In the genomic region with DNA sequence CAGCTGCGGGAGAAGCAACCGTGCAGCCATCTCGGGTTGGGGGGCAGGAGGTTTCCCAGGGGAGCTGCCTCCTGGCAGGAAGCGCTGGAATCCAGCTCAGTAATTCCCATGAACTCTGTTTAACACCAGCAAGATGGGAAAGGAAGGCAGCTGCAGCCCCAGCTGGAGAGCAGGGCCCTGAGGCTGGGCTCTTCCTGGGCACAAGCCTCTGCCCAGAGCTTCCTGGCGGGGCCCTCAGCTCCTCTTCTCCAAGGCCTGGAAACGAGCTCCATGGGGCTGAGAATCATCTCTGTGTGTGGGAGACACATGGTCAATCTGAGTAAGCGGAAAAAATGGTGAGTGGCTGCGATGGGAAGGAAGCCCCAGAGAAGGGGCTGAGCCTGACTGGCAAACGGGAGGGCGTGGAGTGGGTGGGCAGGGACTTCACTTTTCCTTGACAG, we compare ENCODE assay signal across 1 cellular context.
TF ChIP-seq lines count a peak whose summit lies in the region.

No MANE protein-coding gene starts in this region.

TF ChIP-seq in HEK293, 187 proteins besides CTCF, POLR2A, EP300 and RAD21 (continued from another document):
- TF ChIP-seq GLI2 (tag by site-specific recombination; IDR thresholded peaks at IDR 0.05; ENCODE audit: borderline replicate concordance, low read depth): no peak
- TF ChIP-seq TCF7L2 (IDR thresholded peaks at IDR 0.05; ENCODE audit: borderline replicate concordance, low read depth, low read length): no peak
- TF ChIP-seq ZNF2 (tag by site-specific recombination; IDR thresholded peaks at IDR 0.05): no peak
- TF ChIP-seq RBAK (tag by site-specific recombination; IDR thresholded peaks at IDR 0.05): no peak
- no peak for TF ChIP-seq ZNF645 (tag by site-specific recombination; IDR thresholded peaks at IDR 0.05)
